24 cellular contexts compared by ENCODE assay signal in the genomic region with DNA sequence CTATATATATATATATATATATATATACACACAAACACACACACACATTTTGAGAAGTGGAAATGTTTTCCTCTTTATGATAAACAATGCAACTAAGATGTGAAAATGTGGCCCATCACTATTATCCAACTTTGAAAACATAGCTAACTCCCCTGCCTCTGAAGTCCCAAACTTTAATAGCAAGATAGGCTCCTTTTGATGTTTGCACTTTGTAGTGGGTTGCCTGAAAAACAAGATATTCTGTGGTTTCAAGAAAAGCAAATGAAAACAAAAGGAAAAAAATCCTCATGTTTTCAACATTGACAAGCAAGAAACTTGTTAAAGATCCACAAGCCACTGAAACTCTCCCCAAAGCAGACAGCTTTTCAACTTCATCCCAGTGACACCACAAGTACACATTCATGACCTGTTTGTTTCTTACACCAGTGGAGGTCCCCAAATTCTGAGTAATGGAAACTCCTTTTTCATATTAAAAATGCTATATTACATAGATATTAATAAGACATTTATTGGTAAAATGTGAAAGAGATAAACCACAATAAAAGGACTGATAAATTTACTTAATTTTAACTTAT.
DNase-seq lines count a peak whose midpoint lies in the region; ATAC-seq and TF ChIP-seq lines count a peak whose summit lies in the region.
"Had no signal": no experiment of that assay in that cellular context is flagged by ENCODE, and none has a peak within 500 bp of the region (broad histone marks: within the 10 kb centered on the region; RNA-seq: fewer than 3 reads in every experiment).

No MANE protein-coding gene starts in this region.

- CTCF ChIA-PET in activated CD4-positive, alpha-beta T cell treated with anti-CD3 and anti-CD28 coated beads for 36 hours (lab: Charles Lee), result interaction anchor here (0.9 to 4.8 kb wide), 8 partner anchors 9 to 220 kb away, joined by 3 to 36 read pairs (median 4); no protein-coding TSS in a partner anchor
- CTCF ChIA-PET in activated CD8-positive, alpha-beta memory T cell treated with anti-CD3 and anti-CD28 coated beads, Interleukin-2, amount 10 ng/mL, durations not matched to agents 7 days and 5 days (lab: Charles Lee), result interaction anchor here (1.4 to 2.1 kb wide), 3 partner anchors 10 to 112 kb away, joined by 4 to 7 read pairs (median 6); no protein-coding TSS in a partner anchor

- no peak overlapping the region for H3K27ac ChIP-seq in GM23338 (ENCODE audit: low read depth)
- H3K27ac ChIP-seq: coronary artery, skin epidermis had no signal

- H3K4me1 Mint-ChIP-seq in activated CD4-positive, alpha-beta T cell treated with anti-CD3 and anti-CD28 coated beads for 36 hours, result peaks cover 28% of the 10 kb centered on the region
- peaks cover 37% of the 10 kb centered on the region for H3K4me1 Mint-ChIP-seq in activated naive CD8-positive, alpha-beta T cell treated with anti-CD3 and anti-CD28 coated beads, Interleukin-2, amount 50 U/mL, for 24 hours
- H3K4me1 Mint-ChIP-seq in activated CD8-positive, alpha-beta memory T cell treated with anti-CD3 and anti-CD28 coated beads, Interleukin-2, amount 10 ng/mL, durations not matched to agents 7 days and 5 days, result peaks cover 6% of the 10 kb centered on the region
- no peaks in the 10 kb centered on the region for H3K4me1 Mint-ChIP-seq in GM23338
- H3K4me1 Mint-ChIP-seq: activated CD4-positive, alpha-beta memory T cell treated with anti-CD3 and anti-CD28 coated beads, Interleukin-2, amount 10 ng/mL, durations not matched to agents 7 days and 5 days; nephron progenitor cell; WTC11 had no signal

- no peak overlapping the region for H3K27ac Mint-ChIP-seq in activated CD4-positive, alpha-beta T cell treated with anti-CD3 and anti-CD28 coated beads for 36 hours
- H3K27ac Mint-ChIP-seq in activated naive CD8-positive, alpha-beta T cell treated with anti-CD3 and anti-CD28 coated beads, Interleukin-2, amount 50 U/mL, for 24 hours, result no peak overlapping the region
- H3K27ac Mint-ChIP-seq in activated CD8-positive, alpha-beta memory T cell treated with anti-CD3 and anti-CD28 coated beads, Interleukin-2, amount 10 ng/mL, durations not matched to agents 7 days and 5 days, result no peak overlapping the region
- H3K27ac Mint-ChIP-seq in GM23338, result no peak overlapping the region
- H3K27ac Mint-ChIP-seq: activated CD4-positive, alpha-beta memory T cell treated with anti-CD3 and anti-CD28 coated beads, Interleukin-2, amount 10 ng/mL, durations not matched to agents 7 days and 5 days; activated naive CD4-positive, alpha-beta T cell treated with anti-CD3 and anti-CD28 coated beads for 36 hours; type B pancreatic cell; WTC11 had no signal

- TF ChIP-seq CTCF in GM23338 (conservative IDR thresholded peaks at IDR 0.05; ENCODE audit: low read depth in 2 of 2), result no peak

- H3K9me3 Mint-ChIP-seq in activated CD4-positive, alpha-beta T cell treated with anti-CD3 and anti-CD28 coated beads for 36 hours (ENCODE audit: low read depth), result peaks cover 3% of the 10 kb centered on the region
- H3K9me3 Mint-ChIP-seq in activated naive CD8-positive, alpha-beta T cell treated with anti-CD3 and anti-CD28 coated beads, Interleukin-2, amount 50 U/mL, for 24 hours, result peaks cover 4% of the 10 kb centered on the region
- H3K9me3 Mint-ChIP-seq in activated CD8-positive, alpha-beta memory T cell treated with anti-CD3 and anti-CD28 coated beads, Interleukin-2, amount 10 ng/mL, durations not matched to agents 7 days and 5 days (ENCODE audit: low read depth), result peaks cover 2% of the 10 kb centered on the region
- peaks cover 18% of the 10 kb centered on the region for H3K9me3 Mint-ChIP-seq in GM23338
- H3K9me3 Mint-ChIP-seq: activated CD4-positive, alpha-beta memory T cell treated with anti-CD3 and anti-CD28 coated beads, Interleukin-2, amount 10 ng/mL, durations not matched to agents 7 days and 5 days had no signal

- H3K4me3 Mint-ChIP-seq in activated CD4-positive, alpha-beta T cell treated with anti-CD3 and anti-CD28 coated beads for 36 hours, result no peak overlapping the region
- H3K4me3 Mint-ChIP-seq in activated naive CD8-positive, alpha-beta T cell treated with anti-CD3 and anti-CD28 coated beads, Interleukin-2, amount 50 U/mL, for 24 hours, result no peak overlapping the region
- H3K4me3 Mint-ChIP-seq in activated CD8-positive, alpha-beta memory T cell treated with anti-CD3 and anti-CD28 coated beads, Interleukin-2, amount 10 ng/mL, durations not matched to agents 7 days and 5 days, result no peak overlapping the region
- H3K4me3 Mint-ChIP-seq in GM23338, result no peak overlapping the region
- H3K4me3 Mint-ChIP-seq: activated CD4-positive, alpha-beta memory T cell treated with anti-CD3 and anti-CD28 coated beads, Interleukin-2, amount 10 ng/mL, durations not matched to agents 7 days and 5 days; activated naive CD4-positive, alpha-beta T cell treated with anti-CD3 and anti-CD28 coated beads for 36 hours; nephron progenitor cell; type B pancreatic cell; WTC11 had no signal

- intact Hi-C loops in activated CD4-positive, alpha-beta T cell treated with anti-CD3 and anti-CD28 coated beads for 36 hours (cut with DNase I, micrococcal nuclease), result loop anchor here in 1 of 2 experiments (1.0 kb wide), 1 partner anchor 16 kb away; no protein-coding TSS in a partner anchor

- peaks cover 2% of the 10 kb centered on the region for H3K36me3 Mint-ChIP-seq in activated CD4-positive, alpha-beta T cell treated with anti-CD3 and anti-CD28 coated beads for 36 hours (ENCODE audit: low read depth)
- no peaks in the 10 kb centered on the region for H3K36me3 Mint-ChIP-seq in activated naive CD8-positive, alpha-beta T cell treated with anti-CD3 and anti-CD28 coated beads, Interleukin-2, amount 50 U/mL, for 24 hours (ENCODE audit: low read depth)
- H3K36me3 Mint-ChIP-seq in activated CD8-positive, alpha-beta memory T cell treated with anti-CD3 and anti-CD28 coated beads, Interleukin-2, amount 10 ng/mL, durations not matched to agents 7 days and 5 days, result peaks cover 5% of the 10 kb centered on the region
- peaks cover 9% of the 10 kb centered on the region for H3K36me3 Mint-ChIP-seq in GM23338 (ENCODE audit: low read depth)
- H3K36me3 Mint-ChIP-seq: CD4-positive, CD25-positive, alpha-beta regulatory T cell; type B pancreatic cell had no signal

- H3K4me3 ChIP-seq in GM23338, result no peak overlapping the region
- H3K4me3 ChIP-seq: coronary artery, lung, skin epidermis had no signal

- no peaks in the 10 kb centered on the region for H3K79me2 ChIP-seq in GM23338 (replicated peaks; ENCODE audit: insufficient read depth)

- no peaks in the 10 kb centered on the region for H3K27me3 Mint-ChIP-seq in activated CD4-positive, alpha-beta T cell treated with anti-CD3 and anti-CD28 coated beads for 36 hours
- no peaks in the 10 kb centered on the region for H3K27me3 Mint-ChIP-seq in activated naive CD8-positive, alpha-beta T cell treated with anti-CD3 and anti-CD28 coated beads, Interleukin-2, amount 50 U/mL, for 24 hours
- peaks cover 7% of the 10 kb centered on the region for H3K27me3 Mint-ChIP-seq in activated CD8-positive, alpha-beta memory T cell treated with anti-CD3 and anti-CD28 coated beads, Interleukin-2, amount 10 ng/mL, durations not matched to agents 7 days and 5 days
- no peaks in the 10 kb centered on the region for H3K27me3 Mint-ChIP-seq in GM23338 (ENCODE audit: insufficient read depth, low read depth, poor library complexity)
- H3K27me3 Mint-ChIP-seq: activated CD4-positive, alpha-beta memory T cell treated with anti-CD3 and anti-CD28 coated beads, Interleukin-2, amount 10 ng/mL, durations not matched to agents 7 days and 5 days; CD4-positive, CD25-positive, alpha-beta regulatory T cell had no signal

- H4K20me1 ChIP-seq in GM23338 (replicated peaks; ENCODE audit: insufficient read depth), result no peaks in the 10 kb centered on the region

- ATAC-seq in activated CD4-positive, alpha-beta T cell treated with anti-CD3 and anti-CD28 coated beads for 36 hours, result peak; percentile 73
- ATAC-seq in GM18498 (IDR thresholded peaks at IDR 0.05; ENCODE audit: unreplicated experiment) (peak; percentile 39), HG02938 (IDR thresholded peaks at IDR 0.05; ENCODE audit: unreplicated experiment) (peak; percentile 51), GM23338 (no peak)
- peak; percentile 82 for ATAC-seq in activated naive CD8-positive, alpha-beta T cell treated with anti-CD3 and anti-CD28 coated beads, Interleukin-2, amount 50 U/mL, for 24 hours
- no peak for ATAC-seq in activated CD8-positive, alpha-beta memory T cell treated with anti-CD3 and anti-CD28 coated beads, Interleukin-2, amount 10 ng/mL, durations not matched to agents 7 days and 5 days
- ATAC-seq: WTC11 had no signal

- H2AFZ ChIP-seq in GM23338, result no peak overlapping the region

- POLR2A ChIA-PET in activated CD4-positive, alpha-beta T cell treated with anti-CD3 and anti-CD28 coated beads for 36 hours (lab: Charles Lee), result no interaction called here

- H3K4me2 ChIP-seq in GM23338, result no peak overlapping the region

- H3K27me3 ChIP-seq in GM23338 (ENCODE audit: insufficient read depth), result no peaks in the 10 kb centered on the region

- no peak for DNase-seq in activated CD4-positive, alpha-beta T cell treated with anti-CD3 and anti-CD28 coated beads for 36 hours
- no peak for DNase-seq in activated CD4-positive, alpha-beta T cell treated with anti-CD3 and anti-CD28 coated beads for 1 hour
- DNase-seq in activated naive CD8-positive, alpha-beta T cell treated with anti-CD3 and anti-CD28 coated beads, Interleukin-2, amount 50 U/mL, for 24 hours, result no peak
- DNase-seq in activated CD8-positive, alpha-beta memory T cell treated with anti-CD3 and anti-CD28 coated beads, Interleukin-2, amount 10 ng/mL, durations not matched to agents 7 days and 5 days, result no peak
- no peak for DNase-seq in NCI-H1105 (lab: John Stamatoyannopoulos, UW)
- DNase-seq in GM23338 (ENCODE audit: low spot score), result no peak
- DNase-seq: activated CD4-positive, alpha-beta memory T cell treated with anti-CD3 and anti-CD28 coated beads, Interleukin-2, amount 10 ng/mL, durations not matched to agents 7 days and 5 days; activated naive CD4-positive, alpha-beta T cell treated with anti-CD3 and anti-CD28 coated beads for 36 hours; CD4-positive, CD25-positive, alpha-beta regulatory T cell; DMS 273 treated with DMSO at 0.1 percent for 48 hours; NCI-H1092; NCI-H187; NCI-H526; nephron progenitor cell; Right ventricle myocardium superior; stimulated activated CD8-positive, alpha-beta memory T cell treated with anti-CD3 and anti-CD28 coated beads, Interleukin-4, amount 100 ng/mL, for 48 hours; T1000 had no signal

- H3F3A ChIP-seq in GM23338 (replicated peaks; ENCODE audit: low read depth), result no peaks in the 10 kb centered on the region

- no peaks in the 10 kb centered on the region for H3K36me3 ChIP-seq in GM23338 (ENCODE audit: insufficient read depth)

- H3K4me1 ChIP-seq in GM23338 (ENCODE audit: insufficient read depth), result no peaks in the 10 kb centered on the region

- no peaks in the 10 kb centered on the region for H3K9me2 ChIP-seq in GM23338 (ENCODE audit: insufficient read depth)

Comparison
In these comparisons a context has a peak if more than half of its experiments do, and no peak if none do; other contexts are left out.
1. ATAC-seq: peak in activated CD4-positive, alpha-beta T cell treated with anti-CD3 and anti-CD28 coated beads for 36 hours (single experiment), GM18498 (single experiment), HG02938 (single experiment) and activated naive CD8-positive, alpha-beta T cell treated with anti-CD3 and anti-CD28 coated beads, Interleukin-2, amount 50 U/mL, for 24 hours (single experiment); none in activated CD8-positive, alpha-beta memory T cell treated with anti-CD3 and anti-CD28 coated beads, Interleukin-2, amount 10 ng/mL, durations not matched to agents 7 days and 5 days (single experiment) and GM23338 (single experiment).